23 cellular contexts compared by ENCODE assay signal in genomic region chr20:44131704-44132103, GRCh38. TPM values are rescaled to one million over a fixed set of nuclear protein-coding genes. Genes with fewer than 3 reads are reported as not detected.
"Had no signal": no experiment of that assay in that cellular context is flagged by ENCODE, and none has a peak within 500 bp of the region (broad histone marks: within the 10 kb centered on the region; RNA-seq: fewer than 3 reads in every experiment).

No MANE protein-coding gene starts in this region.

- H3K27me3 ChIP-seq: adrenal gland had no signal

- H3K4me3 ChIP-seq: adrenal gland, K562 had no signal

- H3K4me3 Mint-ChIP-seq: activated CD4-positive, alpha-beta memory T cell treated with anti-CD3 and anti-CD28 coated beads for 36 hours; activated CD4-positive, alpha-beta T cell treated with anti-CD3 and anti-CD28 coated beads, Interleukin-2, amount 10 ng/mL, durations not matched to agents 7 days and 5 days; activated naive CD8-positive, alpha-beta T cell treated with anti-CD3 and anti-CD28 coated beads, Interleukin-2, amount 10 ng/mL, durations not matched to agents 7 days and 5 days; activated T-cell treated with anti-CD3 and anti-CD28 coated beads, Interleukin-2, amount 50 U/mL, for 4 hours; activated T-helper 17 cell treated with anti-CD3 and anti-CD28 coated beads, Interleukin-2, amount 50 U/mL, for 72 hours; T-cell had no signal

- H3K4me1 Mint-ChIP-seq: activated CD4-positive, alpha-beta T cell treated with anti-CD3 and anti-CD28 coated beads, Interleukin-2, amount 10 ng/mL, durations not matched to agents 7 days and 5 days; activated naive CD8-positive, alpha-beta T cell treated with anti-CD3 and anti-CD28 coated beads, Interleukin-2, amount 10 ng/mL, durations not matched to agents 7 days and 5 days; activated T-helper 17 cell treated with anti-CD3 and anti-CD28 coated beads, Interleukin-2, amount 50 U/mL, for 72 hours; T-cell had no signal

- H3K4me1 ChIP-seq: adrenal gland had no signal

- H3K27ac Mint-ChIP-seq: activated CD4-positive, alpha-beta memory T cell treated with anti-CD3 and anti-CD28 coated beads for 36 hours; activated CD4-positive, alpha-beta T cell treated with anti-CD3 and anti-CD28 coated beads, Interleukin-2, amount 10 ng/mL, durations not matched to agents 7 days and 5 days; activated naive CD8-positive, alpha-beta T cell treated with anti-CD3 and anti-CD28 coated beads, Interleukin-2, amount 10 ng/mL, durations not matched to agents 7 days and 5 days; activated T-helper 17 cell treated with anti-CD3 and anti-CD28 coated beads, Interleukin-2, amount 50 U/mL, for 72 hours; T-cell had no signal

- ATAC-seq: activated T-cell treated with anti-CD3 and anti-CD28 coated beads, Interleukin-2, amount 50 U/mL, for 4 hours; activated T-helper 17 cell treated with anti-CD3 and anti-CD28 coated beads, Interleukin-2, amount 50 U/mL, for 72 hours; K562; T-cell had no signal

- H3K36me3 Mint-ChIP-seq: activated CD4-positive, alpha-beta memory T cell treated with anti-CD3 and anti-CD28 coated beads for 36 hours; activated naive CD8-positive, alpha-beta T cell treated with anti-CD3 and anti-CD28 coated beads, Interleukin-2, amount 10 ng/mL, durations not matched to agents 7 days and 5 days; T-cell had no signal

- H3K9me3 ChIP-seq: adrenal gland had no signal

- DNase-seq: activated CD4-positive, alpha-beta memory T cell treated with anti-CD3 and anti-CD28 coated beads for 36 hours; activated CD4-positive, alpha-beta T cell treated with anti-CD3 and anti-CD28 coated beads, Interleukin-2, amount 10 ng/mL, durations not matched to agents 7 days and 5 days; activated CD4-positive, CD25-positive, alpha-beta regulatory T cell; activated CD8-positive, alpha-beta memory T cell treated with anti-CD3 and anti-CD28 coated beads for 24 hours; activated naive CD4-positive, alpha-beta T cell treated with anti-CD3 and anti-CD28 coated beads, Interleukin-2, amount 50 U/mL, for 16 hours; activated naive CD8-positive, alpha-beta T cell treated with anti-CD3 and anti-CD28 coated beads, Interleukin-2, amount 10 ng/mL, durations not matched to agents 7 days and 5 days; activated T-cell treated with anti-CD3 and anti-CD28 coated beads, Interleukin-2, amount 50 U/mL, for 4 hours; adrenal gland; anterior cingulate cortex; Karpas-422; MM.1S; NCI-H1105; NCI-H1436 treated with DMSO at 0.1 percent for 48 hours; NCI-H187; NCI-H2081; NCI-H446; NCI-H524; SHP77 treated with DMSO at 0.1 percent for 48 hours had no signal

- H3K9me3 Mint-ChIP-seq: activated CD4-positive, alpha-beta memory T cell treated with anti-CD3 and anti-CD28 coated beads for 36 hours; activated CD4-positive, alpha-beta T cell treated with anti-CD3 and anti-CD28 coated beads, Interleukin-2, amount 10 ng/mL, durations not matched to agents 7 days and 5 days; activated naive CD8-positive, alpha-beta T cell treated with anti-CD3 and anti-CD28 coated beads, Interleukin-2, amount 10 ng/mL, durations not matched to agents 7 days and 5 days; activated T-cell treated with anti-CD3 and anti-CD28 coated beads, Interleukin-2, amount 50 U/mL, for 4 hours; activated T-helper 17 cell treated with anti-CD3 and anti-CD28 coated beads, Interleukin-2, amount 50 U/mL, for 72 hours; T-cell had no signal

- H3K36me3 ChIP-seq: adrenal gland had no signal

- H3K27ac ChIP-seq: adrenal gland, VCaP had no signal

RNA-seq across cellular contexts. Expression of gene JPH2, which starts 55.3 kb away (rescaled TPM):
- total RNA-seq: activated CD4-positive, alpha-beta memory T cell treated with anti-CD3 and anti-CD28 coated beads for 36 hours; activated CD4-positive, alpha-beta T cell treated with anti-CD3 and anti-CD28 coated beads, Interleukin-2, amount 10 ng/mL, durations not matched to agents 7 days and 5 days; activated T-cell treated with anti-CD3 and anti-CD28 coated beads, Interleukin-2, amount 50 U/mL, for 4 hours; K562; T-helper 2 cell treated with Interferon-gamma antibody and Interleukin-4, amounts not matched to agents 100 ng/mL and 5 ng/mL, for 36 hours had no signal
- polyA plus RNA-seq: K562 had no signal
